Comparison of ENCODE assay signal across 9 cellular contexts in genomic region chr16:89562027-89562599, GRCh38. TPM values are rescaled to one million over a fixed set of nuclear protein-coding genes. Genes with fewer than 3 reads are reported as not detected.
DNase-seq lines count a peak whose midpoint lies in the region; ATAC-seq and TF ChIP-seq lines count a peak whose summit lies in the region.
"Had no signal": no experiment of that assay in that cellular context is flagged by ENCODE, and none has a peak within 500 bp of the region (broad histone marks: within the 10 kb centered on the region; RNA-seq: fewer than 3 reads in every experiment).

No MANE protein-coding gene starts in this region.

- H2AFZ ChIP-seq in hepatocyte = no peak overlapping the region

- H3K4me1 ChIP-seq in hepatocyte (ENCODE audit: insufficient read depth) = peaks cover 43% of the 10 kb centered on the region

- H3K79me2 ChIP-seq in hepatocyte = peaks cover 27% of the 10 kb centered on the region

- no peak for ATAC-seq in WTC11
- ATAC-seq in stimulated activated naive B cell treated with anti-CD40 and anti-IgM and Interleukin-4, amounts not matched to agents 10 μg/mL and 1 μg/mL and 100 μg/mL, for 72 hours (replicated peaks) = no peak
- ATAC-seq in GM19324 (IDR thresholded peaks at IDR 0.05; ENCODE audit: low FRiP score, unreplicated experiment) = no peak

- POLR2A ChIA-PET in WTC11 (lab: Charles Lee) = no interaction called here

- H3K4me3 ChIP-seq in hepatocyte = peak overlapping the region; percentile 59

- H3K4me1 Mint-ChIP-seq in WTC11 = peaks cover 50% of the 10 kb centered on the region
- H3K4me1 Mint-ChIP-seq in stimulated activated naive B cell treated with anti-CD40 and anti-IgM and Interleukin-4, amounts not matched to agents 10 μg/mL and 1 μg/mL and 100 μg/mL, for 72 hours = peaks cover 44 to 68% of the 10 kb centered on the region in 2 donors

- TF ChIP-seq CTCF in WTC11 (IDR thresholded peaks at IDR 0.05) (no peak), hepatocyte (IDR thresholded peaks at IDR 0.05; ENCODE audit: poor library complexity) (no peak)

- H3K4me3 Mint-ChIP-seq in WTC11 = peak overlapping the region; percentile 99
- H3K4me3 Mint-ChIP-seq in stimulated activated naive B cell treated with anti-CD40 and anti-IgM and Interleukin-4, amounts not matched to agents 10 μg/mL and 1 μg/mL and 100 μg/mL, for 72 hours = peak overlapping the region; percentile 95 to 97

- no peaks in the 10 kb centered on the region for H3K36me3 ChIP-seq in hepatocyte (replicated peaks; ENCODE audit: insufficient read depth, low read depth)

- peak; percentile 71 for DNase-seq in activated CD8-positive, alpha-beta memory T cell treated with anti-CD3 and anti-CD28 coated beads for 24 hours
- DNase-seq in activated CD8-positive, alpha-beta memory T cell treated with anti-CD3 and anti-CD28 coated beads, Interleukin-2, amount 50 U/mL, for 48 hours = no peak
- no peak for DNase-seq in WTC11 (ENCODE audit: low spot score)
- DNase-seq in hepatocyte (ENCODE audit: low spot score) = no peak
- DNase-seq in stimulated activated naive B cell treated with anti-CD40 and anti-IgM and Interleukin-4, amounts not matched to agents 10 μg/mL and 1 μg/mL and 100 μg/mL, for 72 hours = no peak
- DNase-seq in activated CD4-positive, alpha-beta T cell treated with anti-CD3 and anti-CD28 coated beads for 4 hours = no peak
- DNase-seq in activated gamma-delta T cell (lab: John Stamatoyannopoulos, UW) = no peak

- H4K20me1 ChIP-seq in hepatocyte (ENCODE audit: insufficient read depth, poor library complexity, severe bottlenecking) = peaks cover 47% of the 10 kb centered on the region

- H3K9me2 ChIP-seq in hepatocyte (replicated peaks; ENCODE audit: insufficient read depth) = no peaks in the 10 kb centered on the region

- no peaks in the 10 kb centered on the region for H3K27me3 ChIP-seq in hepatocyte

- no peaks in the 10 kb centered on the region; the same call in 1 of the 2 replicates for H3K27me3 Mint-ChIP-seq in WTC11 (ENCODE audit: low read depth)
- no peaks in the 10 kb centered on the region for H3K27me3 Mint-ChIP-seq in stimulated activated naive B cell treated with anti-CD40 and anti-IgM and Interleukin-4, amounts not matched to agents 10 μg/mL and 1 μg/mL and 100 μg/mL, for 72 hours

- peak overlapping the region; percentile 95 for H3K4me2 ChIP-seq in hepatocyte

- H3K9me3 ChIP-seq in hepatocyte (ENCODE audit: low read depth) = no peaks in the 10 kb centered on the region

- no peak overlapping the region for H3K27ac ChIP-seq in hepatocyte

- H3K9me3 Mint-ChIP-seq in WTC11 = no peaks in the 10 kb centered on the region
- H3K9me3 Mint-ChIP-seq in stimulated activated naive B cell treated with anti-CD40 and anti-IgM and Interleukin-4, amounts not matched to agents 10 μg/mL and 1 μg/mL and 100 μg/mL, for 72 hours = no peaks in the 10 kb centered on the region

- H3K36me3 Mint-ChIP-seq in WTC11 = peaks cover 35% of the 10 kb centered on the region
- peaks cover 44 to 53% of the 10 kb centered on the region in 2 donors for H3K36me3 Mint-ChIP-seq in stimulated activated naive B cell treated with anti-CD40 and anti-IgM and Interleukin-4, amounts not matched to agents 10 μg/mL and 1 μg/mL and 100 μg/mL, for 72 hours

- CTCF ChIA-PET in WTC11 (lab: Charles Lee) = no interaction called here

- H3K27ac Mint-ChIP-seq in WTC11 = peak overlapping the region; percentile 96
- peak overlapping the region; percentile 95 for H3K27ac Mint-ChIP-seq in stimulated activated naive B cell treated with anti-CD40 and anti-IgM and Interleukin-4, amounts not matched to agents 10 μg/mL and 1 μg/mL and 100 μg/mL, for 72 hours

- 69% methylated on average over 19 of the region's 19 CpGs for WGBS in hepatocyte (ENCODE audit: low lambda C conversion rate, missing lambda C conversion rate)

TF ChIP-seq in WTC11, 78 proteins besides CTCF, POLR2A, EP300 and RAD21 (continues in another document):
- TF ChIP-seq ATF6 (CRISPR knock-in tag; IDR thresholded peaks at IDR 0.05) (no peak), KAT7 (CRISPR knock-in tag; IDR thresholded peaks at IDR 0.05; ENCODE audit: borderline replicate concordance) (no peak), ZNF671 (CRISPR knock-in tag; IDR thresholded peaks at IDR 0.05) (no peak), AR (CRISPR knock-in tag; IDR thresholded peaks at IDR 0.05) (no peak), ZSCAN18 (CRISPR knock-in tag; IDR thresholded peaks at IDR 0.05) (no peak), AFF4 (CRISPR knock-in tag; IDR thresholded peaks at IDR 0.05; ENCODE audit: borderline replicate concordance) (no peak), FOXP1 (CRISPR knock-in tag; IDR thresholded peaks at IDR 0.05; ENCODE audit: borderline replicate concordance) (no peak)

RNA-seq across cellular contexts. Expression of gene RPL13, which starts 1.6 kb away (rescaled TPM):
- total RNA-seq in WTC11 (2021) (2,631 to 3,314 TPM (median 3,295 TPM) in 3 replicates), hepatocyte (4,787 and 7,288 TPM in 2 replicates)
- 1,312 and 1,458 TPM in 2 replicates for polyA plus RNA-seq in hepatocyte

RNA-seq across cellular contexts. Expression of gene CPNE7, which starts 13.4 kb away (rescaled TPM):
- 42.6 to 62.4 TPM (median 55.6 TPM) in 3 replicates for total RNA-seq in WTC11 (2021)
- total RNA-seq in hepatocyte = 6.6 and 8.7 TPM in 2 replicates
- 24.8 and 32.2 TPM in 2 replicates for polyA plus RNA-seq in hepatocyte

RNA-seq across cellular contexts. Expression of gene DPEP1, which starts 51.3 kb away (rescaled TPM):
- total RNA-seq in WTC11 (2021) (13.6 to 26.5 TPM (median 24.7 TPM) in 3 replicates), hepatocyte (48.3 and 52.9 TPM in 2 replicates)
- 106 and 128 TPM in 2 replicates for polyA plus RNA-seq in hepatocyte
- total RNA-seq: T-helper 1 cell treated with Interleukin-12 subunit alpha and Interleukin-12 subunit beta and Interleukin-4 antibody, amounts not matched to agents 30 ng/mL and 1 ng/mL, for 36 hours had no signal

RNA-seq across cellular contexts. Expression of gene SPG7, which starts 53.9 kb away (rescaled TPM):
- total RNA-seq in WTC11 (2021) (132 to 141 TPM (median 133 TPM) in 3 replicates), hepatocyte (149 and 222 TPM in 2 replicates)
- 108 and 130 TPM in 2 replicates for polyA plus RNA-seq in hepatocyte
